In the genomic region with DNA sequence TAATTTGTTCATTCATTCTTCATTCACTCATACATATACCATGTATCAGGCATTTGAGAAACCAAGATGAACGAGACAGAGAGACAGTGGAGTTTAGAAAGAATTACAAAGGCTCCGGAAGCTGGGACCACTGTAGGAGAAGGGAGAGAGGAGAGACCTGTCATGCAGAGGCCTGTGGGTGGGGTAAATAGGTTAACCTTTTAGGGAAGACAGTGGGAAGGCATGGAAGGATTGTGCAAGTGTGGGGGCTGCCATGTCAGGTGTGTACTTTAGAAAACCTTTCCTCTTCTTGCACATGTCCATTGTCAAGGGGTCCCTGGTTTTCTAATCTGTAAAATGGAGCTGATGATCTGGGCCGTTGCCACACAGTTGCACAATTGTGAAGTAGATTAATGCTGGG, we compare ENCODE assay signal across 29 cellular contexts. TPM values are rescaled to one million over a fixed set of nuclear protein-coding genes. Genes with fewer than 3 reads are reported as not detected.
"Had no signal": no experiment of that assay in that cellular context is flagged by ENCODE, and none has a peak within 500 bp of the region (broad histone marks: within the 10 kb centered on the region; RNA-seq: fewer than 3 reads in every experiment).

No MANE protein-coding gene starts in this region.

- H3K4me1 ChIP-seq: parathyroid adenoma, prostate gland, sigmoid colon, stomach, testis, tibial artery, transverse colon, upper lobe of right lung, uterus had no signal

- H3K4me1 Mint-ChIP-seq: naive thymus-derived CD4-positive, alpha-beta T cell; natural killer cell had no signal

- H3K9me3 Mint-ChIP-seq: naive thymus-derived CD4-positive, alpha-beta T cell; natural killer cell; nephron; neural progenitor cell; stimulated activated memory B cell treated with anti-CD40 and anti-IgM and Interleukin-4, amounts not matched to agents 10 μg/mL and 1 μg/mL and 100 μg/mL, for 72 hours; stimulated activated naive CD8-positive, alpha-beta T cell treated with anti-CD3 and anti-CD28 coated beads, Interleukin-15, Interleukin-2, amounts not matched to agents 100 ng/mL and 50 ng/mL, for 24 hours; type B pancreatic cell had no signal

- FAIRE-seq: small intestine had no signal

- H3K4me3 Mint-ChIP-seq: naive thymus-derived CD4-positive, alpha-beta T cell; natural killer cell; nephron; neural progenitor cell; stimulated activated memory B cell treated with anti-CD40 and anti-IgM and Interleukin-4, amounts not matched to agents 10 μg/mL and 1 μg/mL and 100 μg/mL, for 72 hours; stimulated activated naive CD8-positive, alpha-beta T cell treated with anti-CD3 and anti-CD28 coated beads, Interleukin-15, Interleukin-2, amounts not matched to agents 100 ng/mL and 50 ng/mL, for 24 hours; type B pancreatic cell had no signal

- H3K36me3 Mint-ChIP-seq: natural killer cell; neural progenitor cell; stimulated activated memory B cell treated with anti-CD40 and anti-IgM and Interleukin-4, amounts not matched to agents 10 μg/mL and 1 μg/mL and 100 μg/mL, for 72 hours; type B pancreatic cell had no signal

- DNase-seq: naive thymus-derived CD4-positive, alpha-beta T cell; natural killer cell; occipital lobe; ovary; right cardiac atrium; right lobe of liver; sigmoid colon; small intestine; stimulated activated CD4-positive, alpha-beta T cell treated with anti-CD3 and anti-CD28 coated beads, Interleukin-12 subunit alpha, Interleukin-12 subunit beta, amount 100 ng/mL, for 4 hours; stimulated activated CD4-positive, alpha-beta T cell treated with anti-CD3 and anti-CD28 coated beads, Interleukin-1b, Interleukin-23, amount 100 ng/mL, for 48 hours; stimulated activated CD4-positive, alpha-beta T cell treated with anti-CD3 and anti-CD28 coated beads, Interleukin-4, amount 100 ng/mL, for 1 hour; stimulated activated CD4-positive, alpha-beta T cell treated with anti-CD3 and anti-CD28 coated beads, Interleukin-4, amount 100 ng/mL, for 4 hours; stimulated activated CD8-positive, alpha-beta memory T cell treated with anti-CD3 and anti-CD28 coated beads, Interleukin-4, amount 100 ng/mL, for 48 hours; stimulated activated naive CD4-positive, alpha-beta T cell treated with Interleukin-2 at 50 U/mL for 16 hours; stomach; testis; tibial artery; transverse colon; upper lobe of right lung; uterus had no signal

- ATAC-seq: naive thymus-derived CD4-positive, alpha-beta T cell; natural killer cell; right cardiac atrium; right lobe of liver; stimulated activated memory B cell treated with anti-CD40 and anti-IgM and Interleukin-4, amounts not matched to agents 10 μg/mL and 1 μg/mL and 100 μg/mL, for 72 hours; upper lobe of right lung had no signal

- H3K27ac Mint-ChIP-seq: naive thymus-derived CD4-positive, alpha-beta T cell; natural killer cell; nephron; neural progenitor cell; stimulated activated memory B cell treated with anti-CD40 and anti-IgM and Interleukin-4, amounts not matched to agents 10 μg/mL and 1 μg/mL and 100 μg/mL, for 72 hours; stimulated activated naive CD8-positive, alpha-beta T cell treated with anti-CD3 and anti-CD28 coated beads, Interleukin-15, Interleukin-2, amounts not matched to agents 100 ng/mL and 50 ng/mL, for 24 hours; type B pancreatic cell had no signal

- H3K79me2 ChIP-seq: parathyroid adenoma had no signal

- H3K36me3 ChIP-seq: neural progenitor cell, ovary, prostate gland, right lobe of liver, sigmoid colon, stomach, tibial artery, transverse colon, upper lobe of right lung, uterus had no signal

- H3K27me3 ChIP-seq: neural progenitor cell, ovary, right lobe of liver, testis, uterus had no signal

- H3K27ac ChIP-seq: neural progenitor cell, ovary, parathyroid adenoma, prostate gland, right lobe of liver, sigmoid colon, stomach, testis, tibial artery, transverse colon, upper lobe of right lung, uterus had no signal

- H3K9ac ChIP-seq: neural progenitor cell, parathyroid adenoma had no signal

- H3K4me3 ChIP-seq: neural progenitor cell, ovary, prostate gland, right lobe of liver, sigmoid colon, stomach, testis, tibial artery, transverse colon, upper lobe of right lung, uterus had no signal

- H3K9me3 ChIP-seq: ovary, prostate gland, right lobe of liver, sigmoid colon, stomach, testis, tibial artery, transverse colon, upper lobe of right lung, uterus had no signal

- H2AFZ ChIP-seq: neural progenitor cell, parathyroid adenoma had no signal

RNA-seq across cellular contexts. Expression of gene POU3F1, which starts 44.2 kb away (rescaled TPM):
- total RNA-seq: pulmonary artery endothelial cell, sigmoid colon, stomach, subcutaneous adipose tissue, transverse colon, upper lobe of right lung, uterus had no signal
- polyA plus RNA-seq: naive thymus-derived CD4-positive, alpha-beta T cell; small intestine had no signal
